ENCODE assay signal across 10 cellular contexts in genomic region chr17:49565948-49566491, GRCh38. TPM values are rescaled to one million over a fixed set of nuclear protein-coding genes. Genes with fewer than 3 reads are reported as not detected.
A peak's percentile ranks its signal among the peaks of the same experiment; 100 is the strongest.
DNase-seq lines count a peak whose midpoint lies in the region; ATAC-seq, FAIRE-seq and TF ChIP-seq lines count a peak whose summit lies in the region.
"Had no signal": no experiment of that assay in that cellular context is flagged by ENCODE, and none has a peak within 500 bp of the region (broad histone marks: within the 10 kb centered on the region; RNA-seq: fewer than 3 reads in every experiment).

No MANE protein-coding gene starts in this region.

- no peak for TF ChIP-seq RAD21 in IMR-90 (IDR thresholded peaks at IDR 0.05; ENCODE audit: low read length)

- POLR2A ChIA-PET in IMR-90 (lab: Charles Lee; ENCODE audit: unreplicated experiment) = no interaction called here
- POLR2A ChIA-PET in PC-3 (lab: Charles Lee; ENCODE audit: unreplicated experiment) = interaction anchor here (0.6 kb wide), 1 partner anchor 777 kb away, joined by 7 read pairs; no protein-coding TSS in a partner anchor
- POLR2A ChIA-PET in OCI-LY7 (lab: Charles Lee) = no interaction called here

- H4K5ac ChIP-seq in IMR-90 (ENCODE audit: low read depth, low read length) = no peak overlapping the region

- H3K27ac ChIP-seq in IMR-90 (ENCODE audit: insufficient read depth, low read length) (no peak overlapping the region), PC-3 (ENCODE audit: low read length) (no peak overlapping the region), small intestine (ENCODE audit: low read depth in 1 of 2, low read length in 1 of 2) (no peak overlapping the region), OCI-LY7 (ENCODE audit: low read depth, low read length, poor library complexity, severe bottlenecking) (no peak overlapping the region)

- intact Hi-C loops in IMR-90 (cut with micrococcal nuclease) (no loop called here), PC-3 (cut with micrococcal nuclease) (loop anchor here (5.0 kb wide), 2 partner anchors 291 to 431 kb away; partner anchors contain the start of gene DLX3), Right ventricle myocardium superior (cut with DNase I) (no loop called here), OCI-LY7 (cut with micrococcal nuclease; ENCODE audit: unreplicated experiment) (no loop called here)

- no peak overlapping the region for H3K4ac ChIP-seq in IMR-90 (ENCODE audit: low read depth, low read length)

- H3K9me1 ChIP-seq in IMR-90 (ENCODE audit: insufficient read depth, low read length) = no peaks in the 10 kb centered on the region

- H3K14ac ChIP-seq in IMR-90 (replicated peaks; ENCODE audit: low read depth, low read length) = no peak overlapping the region

- H3F3A ChIP-seq in PC-3 (ENCODE audit: low read length, unreplicated experiment) = no peaks in the 10 kb centered on the region

- peak overlapping the region; percentile 68 for H2AFZ ChIP-seq in IMR-90 (replicated peaks; ENCODE audit: low read length, poor library complexity)
- H2AFZ ChIP-seq in PC-3 (ENCODE audit: low read length) = peak overlapping the region; percentile 45
- no peak overlapping the region for H2AFZ ChIP-seq in OCI-LY7 (ENCODE audit: low read length)

- no peak overlapping the region for H2AK9ac ChIP-seq in IMR-90 (replicated peaks; ENCODE audit: low read depth, low read length, poor library complexity)

- H3K4me2 ChIP-seq in IMR-90 (ENCODE audit: low read depth, low read length) = 0 out of 2 replicates have a peak overlapping the region, but pooled peaks have one; percentile 42
- peak overlapping the region; percentile 72 for H3K4me2 ChIP-seq in PC-3 (ENCODE audit: low read length)
- H3K4me2 ChIP-seq in OCI-LY7 (ENCODE audit: low read length) = no peak overlapping the region

- no peak for TF ChIP-seq POLR2A in IMR-90 (IDR thresholded peaks at IDR 0.05; ENCODE audit: low read depth, low read length)
- TF ChIP-seq POLR2A in GM18505 (IDR thresholded peaks at IDR 0.05; ENCODE audit: borderline replicate concordance, extremely low read depth, insufficient read depth, insufficient read length) = no peak

- H3K36me3 ChIP-seq in IMR-90 (ENCODE audit: control insufficient read depth, insufficient read depth, low read length) = no peaks in the 10 kb centered on the region
- no peaks in the 10 kb centered on the region for H3K36me3 ChIP-seq in PC-3 (ENCODE audit: low read depth, low read length)
- H3K36me3 ChIP-seq in small intestine (ENCODE audit: control insufficient read depth in 2 of 2, insufficient read depth in 2 of 2, low read length in 2 of 2) = no peaks in the 10 kb centered on the region
- H3K36me3 ChIP-seq in OCI-LY7 (ENCODE audit: insufficient read depth, low read length) = no peaks in the 10 kb centered on the region

- H3K9ac ChIP-seq in IMR-90 (ENCODE audit: low read depth, low read length) = no peak overlapping the region
- H3K9ac ChIP-seq in PC-3 (ENCODE audit: low read length) = no peak overlapping the region

- H3K23ac ChIP-seq in IMR-90 (ENCODE audit: low read depth, low read length) = no peak overlapping the region

- H3K4me3 ChIP-seq in IMR-90 (ENCODE audit: insufficient read depth, low read depth, low read length) (no peak overlapping the region), PC-3 (ENCODE audit: low read length) (peak overlapping the region; percentile 39; the same call in 1 of the 2 replicates), small intestine (ENCODE audit: low read depth in 1 of 2, low read length in 2 of 2) (no peak overlapping the region), OCI-LY7 (ENCODE audit: low read depth, low read length, poor library complexity, severe bottlenecking) (no peak overlapping the region)

- CTCF ChIA-PET in IMR-90 (lab: Yijun Ruan, JAX) = interaction anchor here (1.9 kb wide), 1 partner anchor 10 kb away, joined by 8 read pairs; no protein-coding TSS in a partner anchor
- CTCF ChIA-PET in PC-3 (lab: Charles Lee) = interaction anchor here (0.6 to 1.0 kb wide), 2 partner anchors 9 to 115 kb away, joined by 5 to 7 read pairs; no protein-coding TSS in a partner anchor
- CTCF ChIA-PET in OCI-LY7 (lab: Charles Lee; ENCODE audit: unreplicated experiment) = no interaction called here

- in situ Hi-C loops in IMR-90 (cut with MboI; ENCODE audit: low sequenced_read_pairs) = loop anchor here (10.0 kb wide), 1 partner anchor 219 kb away; the partner anchor contains the start of gene KAT7

- 0 to 100% methylated on average over 1 to 2 of the region's 14 CpGs for WGBS in IMR-90 (ENCODE audit: extremely low coverage in 2 of 2, insufficient read length in 1 of 2), 2 experiments
- 5 to 17% (median 11%) methylated on average over 14 of the region's 14 CpGs for WGBS in small intestine, 3 donors

- BruUV-seq in IMR-90 (replicated peaks; lab: Mats Ljungman, UMichigan) = no TSS peak
- BruUV-seq in PC-3 (replicated peaks; lab: Mats Ljungman, UMichigan) = no TSS peak
- no TSS peak for BruUV-seq in OCI-LY7 (replicated peaks; lab: Mats Ljungman, UMichigan)

- H3K27me3 ChIP-seq in IMR-90 (ENCODE audit: control insufficient read depth, insufficient read depth, low read length) (peaks cover 32% of the 10 kb centered on the region), PC-3 (ENCODE audit: low read length) (no peaks in the 10 kb centered on the region), small intestine (ENCODE audit: control insufficient read depth in 2 of 2, insufficient read depth in 2 of 2, low read length in 2 of 2) (peaks cover 0 to 2% of the 10 kb centered on the region in 2 donors)

- TF ChIP-seq CTCF in IMR-90 (conservative IDR thresholded peaks at IDR 0.05; ENCODE audit: low read depth, low read length) (no peak), PC-3 (conservative IDR thresholded peaks at IDR 0.05; ENCODE audit: low read depth, low read length) (no peak), OCI-LY7 (conservative IDR thresholded peaks at IDR 0.05; ENCODE audit: low read length) (no peak)

- no peak overlapping the region for H2BK20ac ChIP-seq in IMR-90 (ENCODE audit: low read depth, low read length)

- no peak overlapping the region for H2BK120ac ChIP-seq in IMR-90 (ENCODE audit: low read depth, low read length)

- H4K20me1 ChIP-seq in IMR-90 (ENCODE audit: insufficient read depth, low read length) (0 out of 2 replicates have a peak, but pooled peaks cover 6% of the 10 kb centered on the region), PC-3 (ENCODE audit: low read length) (no peaks in the 10 kb centered on the region), OCI-LY7 (ENCODE audit: insufficient read depth, low read length) (no peaks in the 10 kb centered on the region)

- ATAC-seq in IMR-90 (ENCODE audit: low read depth) = no peak
- ATAC-seq in PC-3 = peak; percentile 4; the same call in 1 of the 2 replicates
- ATAC-seq in Right ventricle myocardium superior (ENCODE audit: poor library complexity) = peak; percentile 76
- no peak for ATAC-seq in GM18519 (IDR thresholded peaks at IDR 0.05; ENCODE audit: low FRiP score, unreplicated experiment)
- no peak for ATAC-seq in GM18505 (IDR thresholded peaks at IDR 0.05; ENCODE audit: unreplicated experiment)

- H3K56ac ChIP-seq in IMR-90 (ENCODE audit: extremely low read depth, insufficient read depth, low read length) = no peak overlapping the region

- no peaks in the 10 kb centered on the region for H3K4me1 ChIP-seq in IMR-90 (ENCODE audit: control insufficient read depth, insufficient read depth, low read length)
- peaks cover 20% of the 10 kb centered on the region for H3K4me1 ChIP-seq in PC-3 (ENCODE audit: insufficient read depth, low read length)
- no peaks in the 10 kb centered on the region for H3K4me1 ChIP-seq in small intestine (ENCODE audit: control insufficient read depth in 2 of 2, insufficient read depth in 1 of 2, low read depth in 1 of 2, low read length in 1 of 2)
- H3K4me1 ChIP-seq in OCI-LY7 (ENCODE audit: insufficient read depth, low read length, poor library complexity, severe bottlenecking) = no peaks in the 10 kb centered on the region

- no peaks in the 10 kb centered on the region for H3K79me1 ChIP-seq in IMR-90 (ENCODE audit: low read depth in 1 of 2, low read length in 2 of 2)

- no peak overlapping the region; a peak in 1 of 4 replicates for H4K8ac ChIP-seq in IMR-90 (ENCODE audit: low read depth in 2 of 2, low read length in 2 of 2)

- H4K91ac ChIP-seq in IMR-90 (ENCODE audit: insufficient read depth, low read depth, low read length) = no peak overlapping the region

- FAIRE-seq in small intestine (lab: Jason Lieb, UNC) = no peak

- no peaks in the 10 kb centered on the region for H3K9me3 ChIP-seq in IMR-90 (ENCODE audit: control insufficient read depth, insufficient read depth, low read length)
- no peaks in the 10 kb centered on the region for H3K9me3 ChIP-seq in PC-3 (ENCODE audit: low read length)
- H3K9me3 ChIP-seq in small intestine (ENCODE audit: control insufficient read depth, low read depth) = no peaks in the 10 kb centered on the region
- no peaks in the 10 kb centered on the region for H3K9me3 ChIP-seq in OCI-LY7 (ENCODE audit: low read length)

- H2BK5ac ChIP-seq in IMR-90 (ENCODE audit: low read depth, low read length, poor library complexity, severe bottlenecking) = no peak overlapping the region

- H3K79me2 ChIP-seq in PC-3 (ENCODE audit: low read length) = no peaks in the 10 kb centered on the region
- no peaks in the 10 kb centered on the region for H3K79me2 ChIP-seq in OCI-LY7 (ENCODE audit: insufficient read depth, low read depth, low read length)

- dilution Hi-C loops in IMR-90 (cut with HindIII; ENCODE audit: low sequenced_read_pairs, unreplicated experiment) = no loop called here

- H3K9me2 ChIP-seq in PC-3 (replicated peaks; ENCODE audit: low read length) (no peaks in the 10 kb centered on the region), OCI-LY7 (ENCODE audit: insufficient read depth, low read length) (no peaks in the 10 kb centered on the region)

- no peak overlapping the region for H3K18ac ChIP-seq in IMR-90 (ENCODE audit: low read depth, low read length)

- no peak overlapping the region for H2AK5ac ChIP-seq in IMR-90 (ENCODE audit: low read depth, low read length)

- H2BK15ac ChIP-seq in IMR-90 (ENCODE audit: low read depth, low read length) = no peak overlapping the region

- DNase-seq in IMR-90 (no peak), PC-3 (peak; percentile 46), Right ventricle myocardium superior (peak; percentile 78), small intestine (peak; percentile 75), SHP77 treated with DMSO at 0.1 percent for 48 hours (lab: John Stamatoyannopoulos, UW) (no peak), OCI-LY7 (ENCODE audit: low spot score) (no peak)
- DNase-seq: activated CD4-positive, alpha-beta T cell treated with anti-CD3 and anti-CD28 coated beads, Interleukin-2, amount 10 ng/mL, durations not matched to agents 7 days and 5 days; mesendoderm had no signal

RNA-seq across cellular contexts. Expression of gene NXPH3, which starts 9.7 kb away (rescaled TPM):
- total RNA-seq in IMR-90 (2012; rRNA removed) (0.18 and 0.28 TPM in 2 replicates), PC-3 (2014; rRNA removed) (0.26 and 1.2 TPM in 2 replicates), Right ventricle myocardium superior (3.7 TPM), OCI-LY7 (2022) (not detected in 2 replicates)
- polyA plus RNA-seq in IMR-90 (2012; rRNA removed) (0.20 and 0.31 TPM in 2 replicates), small intestine (1 to 10 TPM in 1 of 3 donors, not detected in 2; 2.3 TPM)
- 0.22 and 0.25 TPM in 2 replicates for polyA plus RNA-seq in IMR-90 (2012; cell fraction: cytosol; rRNA removed)
- 0.03 and 0.14 TPM in 2 replicates for polyA plus RNA-seq in IMR-90 (2012; cell fraction: nucleus; rRNA removed; ENCODE audit: low replicate concordance)
- total RNA-seq in OCI-LY7 (2014; rRNA removed; shearing (Covaris generic)) = not detected in 2 replicates
- total RNA-seq: activated CD4-positive, alpha-beta T cell treated with anti-CD3 and anti-CD28 coated beads, Interleukin-2, amount 10 ng/mL, durations not matched to agents 7 days and 5 days had no signal

Comparison
In these comparisons a context has a peak if more than half of its experiments do, and no peak if none do; other contexts are left out.
1. ATAC-seq: peak in PC-3 (single experiment) and Right ventricle myocardium superior (single experiment); none in IMR-90 (single experiment), GM18519 (single experiment) and GM18505 (single experiment).
2. DNase-seq: peak in PC-3 (single experiment), Right ventricle myocardium superior (single experiment) and small intestine (single experiment); none in IMR-90 (single experiment), SHP77 treated with DMSO at 0.1 percent for 48 hours (single experiment) and OCI-LY7 (single experiment).